Comparison of ENCODE assay signal across 23 cellular contexts in the genomic region with DNA sequence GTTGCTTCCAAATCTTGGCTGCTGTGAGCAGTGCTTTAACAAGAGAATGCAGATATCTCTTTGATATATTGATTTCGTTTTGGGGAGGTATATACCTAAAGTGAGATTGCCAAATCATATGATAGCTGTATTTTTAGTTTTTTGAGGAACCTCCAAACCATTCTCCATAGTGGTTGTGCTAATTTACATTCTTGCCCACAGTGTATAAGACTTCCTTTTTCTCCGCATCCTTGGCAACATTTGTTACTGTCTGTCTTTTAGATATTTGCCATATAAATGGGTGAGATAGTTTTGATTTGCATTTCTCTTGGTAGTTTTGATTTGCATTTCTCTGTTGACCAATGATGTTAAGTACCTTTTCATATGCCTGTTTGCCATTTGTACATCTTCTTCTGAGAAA. TPM values are rescaled to one million over a fixed set of nuclear protein-coding genes. Genes with fewer than 3 reads are reported as not detected.
DNase-seq lines count a peak whose midpoint lies in the region; ATAC-seq and TF ChIP-seq lines count a peak whose summit lies in the region.
"Had no signal": no experiment of that assay in that cellular context is flagged by ENCODE, and none has a peak within 500 bp of the region (broad histone marks: within the 10 kb centered on the region; RNA-seq: fewer than 3 reads in every experiment).

No MANE protein-coding gene starts in this region.

- H3K27me3 ChIP-seq in foreskin keratinocyte, result no peaks in the 10 kb centered on the region
- H3K27me3 ChIP-seq: BLaER1 treated with 17β-estradiol and CSF1 and Interleukin-3, amounts not matched to agents 10 nM and 100 nM; MG63 had no signal

- H3K27ac ChIP-seq in foreskin keratinocyte, result no peak overlapping the region
- H3K27ac ChIP-seq: RWPE1 had no signal

- H3K4me1 ChIP-seq in foreskin keratinocyte, result no peaks in the 10 kb centered on the region

- DNase-seq in KBM-7, result peak; percentile 57
- DNase-seq in NOMO-1 treated with DMSO at 0.1 percent for 48 hours (lab: John Stamatoyannopoulos, UW; ENCODE audit: unreplicated experiment), result peak; percentile 87
- peak; percentile 25 for DNase-seq in SKM-1 (lab: John Stamatoyannopoulos, UW; ENCODE audit: unreplicated experiment)
- DNase-seq in HCEC 1CT, result no peak
- DNase-seq in COLO829 (ENCODE audit: low spot score), result no peak
- no peak for DNase-seq in foreskin keratinocyte
- DNase-seq in NCI-H446 treated with DMSO at 0.1 percent for 48 hours (lab: John Stamatoyannopoulos, UW), result no peak
- DNase-seq: Calu3; CD8-positive, alpha-beta T cell; DMS153; MG63; NCI-H1105; NCI-H146; NCI-H2029; NCI-H226; NCI-H524; NCI-H82; SHP77 treated with DMSO at 0.1 percent for 48 hours had no signal

- no peak for TF ChIP-seq CTCF in foreskin keratinocyte (conservative IDR thresholded peaks at IDR 0.05)

- no peak for ATAC-seq in foreskin keratinocyte
- ATAC-seq: CD8-positive, alpha-beta T cell had no signal

- in situ Hi-C loops in KBM-7 (cut with MboI; ENCODE audit: low pct_unique_long_range_greater_than_20kb, low sequenced_read_pairs), result loop anchor here (25.0 kb wide), 1 partner anchor 1158 kb away; no protein-coding TSS in a partner anchor

RNA-seq across cellular contexts. Expression of gene PLK2, which starts 10.0 kb away (rescaled TPM):
- total RNA-seq in foreskin keratinocyte, result 179 and 369 TPM in 2 replicates
- 43.6 and 113 TPM in 2 replicates for polyA plus RNA-seq in foreskin keratinocyte

RNA-seq across cellular contexts. Expression of gene GAPT, which starts 21.3 kb away (rescaled TPM):
- total RNA-seq in foreskin keratinocyte, result not detected in 2 replicates
- not detected in 2 replicates for polyA plus RNA-seq in foreskin keratinocyte
- total RNA-seq: Calu3, Daoy, H1, LHCN-M2 had no signal
- polyA plus RNA-seq: H1 had no signal

Comparison
In these comparisons a context has a peak if more than half of its experiments do, and no peak if none do; other contexts are left out.
1. DNase-seq: peak in KBM-7 (single experiment), NOMO-1 treated with DMSO at 0.1 percent for 48 hours (single experiment) and SKM-1 (single experiment); none in HCEC 1CT (single experiment), COLO829 (single experiment), foreskin keratinocyte (0 of 2) and NCI-H446 treated with DMSO at 0.1 percent for 48 hours (single experiment).